ENCODE assay signal across 7 cellular contexts in genomic region chr2:29129586-29130281, GRCh38. TPM values are rescaled to one million over a fixed set of nuclear protein-coding genes. Genes with fewer than 3 reads are reported as not detected.
DNase-seq lines count a peak whose midpoint lies in the region; ATAC-seq and TF ChIP-seq lines count a peak whose summit lies in the region.

No MANE protein-coding gene starts in this region.

- peak overlapping the region; percentile 55 to 67 for H3K4me3 Mint-ChIP-seq in stimulated activated naive CD8-positive, alpha-beta T cell treated with anti-CD3 and anti-CD28 coated beads, Interleukin-15, amount 100 ng/mL, for 72 hours

- peaks cover 5 to 12% of the 10 kb centered on the region in 2 donors for H3K9me3 Mint-ChIP-seq in stimulated activated naive CD8-positive, alpha-beta T cell treated with anti-CD3 and anti-CD28 coated beads, Interleukin-15, amount 100 ng/mL, for 72 hours

- BruUV-seq in PC-9 (replicated peaks; lab: Mats Ljungman, UMichigan), result TSS peak; percentile 89

- H2AFZ ChIP-seq in PC-9, result no peak overlapping the region

- peaks cover 30% of the 10 kb centered on the region; the same call in 1 of the 2 replicates for H3K9me3 ChIP-seq in PC-9 (ENCODE audit: insufficient read depth, low read depth)

- H3K27me3 ChIP-seq in PC-9 (ENCODE audit: insufficient read depth, low read depth), result no peaks in the 10 kb centered on the region

- H3K4me3 ChIP-seq in PC-9, result peak overlapping the region; percentile 54

- no peak for TF ChIP-seq CTCF in PC-9 (conservative IDR thresholded peaks at IDR 0.05)

- intact Hi-C loops in PC-9 (cut with micrococcal nuclease; ENCODE audit: unreplicated experiment), result loop anchor here (1.0 kb wide), 1 partner anchor 13 kb away; no protein-coding TSS in a partner anchor

- H3K4me2 ChIP-seq in PC-9, result peak overlapping the region; percentile 79

- peaks cover 77% of the 10 kb centered on the region for H3K36me3 ChIP-seq in PC-9 (ENCODE audit: low read depth)

- peak; percentile 15 for ATAC-seq in GM21717 (IDR thresholded peaks at IDR 0.05; ENCODE audit: unreplicated experiment)
- ATAC-seq in esophagus mucosa, result peak; percentile 49
- no peak for ATAC-seq in stimulated activated naive CD8-positive, alpha-beta T cell treated with anti-CD3 and anti-CD28 coated beads, Interleukin-15, amount 100 ng/mL, for 72 hours
- no peak for ATAC-seq in GM18520 (IDR thresholded peaks at IDR 0.05; ENCODE audit: unreplicated experiment)

- H3K9me2 ChIP-seq in PC-9 (ENCODE audit: insufficient read depth), result no peaks in the 10 kb centered on the region

- CTCF ChIA-PET in PC-9 (lab: Charles Lee), result interaction anchor here (1.2 to 2.7 kb wide), 2 partner anchors 12 to 22 kb away, joined by 6 to 24 read pairs; no protein-coding TSS in a partner anchor

- no peaks in the 10 kb centered on the region for H4K20me1 ChIP-seq in PC-9 (ENCODE audit: insufficient read depth)

- peak in 1 of 2 experiments; percentile 44 for DNase-seq in PC-9
- no peak for DNase-seq in stimulated activated naive CD8-positive, alpha-beta T cell treated with anti-CD3 and anti-CD28 coated beads, Interleukin-15, amount 100 ng/mL, for 72 hours
- DNase-seq in germinal center (ENCODE audit: low spot score), result no peak
- no peak for DNase-seq in T1000 (lab: John Stamatoyannopoulos, UW)

- peak overlapping the region; percentile 60 to 76 for H3K27ac Mint-ChIP-seq in stimulated activated naive CD8-positive, alpha-beta T cell treated with anti-CD3 and anti-CD28 coated beads, Interleukin-15, amount 100 ng/mL, for 72 hours

- peaks cover 34% of the 10 kb centered on the region for H3F3A ChIP-seq in PC-9 (ENCODE audit: insufficient read depth, low read depth)

- peak overlapping the region; percentile 97 for H3K27ac ChIP-seq in PC-9

- no peaks in the 10 kb centered on the region for H3K27me3 Mint-ChIP-seq in stimulated activated naive CD8-positive, alpha-beta T cell treated with anti-CD3 and anti-CD28 coated beads, Interleukin-15, amount 100 ng/mL, for 72 hours

- POLR2A ChIA-PET in PC-9 (lab: Charles Lee; ENCODE audit: unreplicated experiment), result interaction anchor here (0.6 to 2.7 kb wide), 10 partner anchors 9 to 847 kb away, joined by 3 to 85 read pairs (median 5); no protein-coding TSS in a partner anchor

- H3K4me1 ChIP-seq in PC-9 (replicated peaks; ENCODE audit: insufficient read depth), result peaks cover 62% of the 10 kb centered on the region

- H3K79me2 ChIP-seq in PC-9 (ENCODE audit: low read depth), result peaks cover 76% of the 10 kb centered on the region

- peaks cover 34% of the 10 kb centered on the region for H3K4me1 Mint-ChIP-seq in stimulated activated naive CD8-positive, alpha-beta T cell treated with anti-CD3 and anti-CD28 coated beads, Interleukin-15, amount 100 ng/mL, for 72 hours

RNA-seq across cellular contexts. Expression of gene CLIP4, which starts 14.5 kb away (rescaled TPM):
- 107 and 134 TPM in 2 replicates for total RNA-seq in PC-9 (2021)
- total RNA-seq in esophagus mucosa, result 35.1 TPM

RNA-seq across cellular contexts. Expression of gene PCARE, which starts 55.4 kb away (rescaled TPM):
- not detected in 2 replicates for total RNA-seq in PC-9 (2021)
- total RNA-seq in esophagus mucosa, result 0.08 TPM

Comparison
In these comparisons a context has a peak if more than half of its experiments do, and no peak if none do; other contexts are left out.
1. ATAC-seq: peak in GM21717 (single experiment) and esophagus mucosa (single experiment); none in stimulated activated naive CD8-positive, alpha-beta T cell treated with anti-CD3 and anti-CD28 coated beads, Interleukin-15, amount 100 ng/mL, for 72 hours (single experiment) and GM18520 (single experiment).